ENCODE assay signal across 24 cellular contexts in the genomic region with DNA sequence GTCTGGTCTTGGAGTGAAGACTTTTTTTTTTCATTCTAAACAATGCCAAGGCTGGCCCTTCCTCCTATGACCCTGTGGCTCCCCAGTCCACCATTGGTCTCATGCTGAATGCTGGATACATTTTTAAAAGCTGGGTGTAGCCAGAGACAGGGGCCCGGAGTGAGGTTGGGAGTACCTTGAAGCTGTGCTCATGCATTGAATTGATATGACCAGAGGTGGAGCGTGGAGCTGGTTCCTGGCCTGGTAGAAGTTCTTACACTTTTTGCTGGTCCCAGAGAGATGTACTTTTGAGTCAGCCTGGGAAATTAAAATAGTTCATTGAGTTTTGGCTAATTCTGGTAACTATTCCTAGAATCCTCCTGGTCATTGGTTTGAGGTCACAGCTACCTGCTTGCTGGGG.
DNase-seq lines count a peak whose midpoint lies in the region; ATAC-seq and TF ChIP-seq lines count a peak whose summit lies in the region.
"Had no signal": no experiment of that assay in that cellular context is flagged by ENCODE, and none has a peak within 500 bp of the region (broad histone marks: within the 10 kb centered on the region; RNA-seq: fewer than 3 reads in every experiment).

No MANE protein-coding gene starts in this region.

- no peaks in the 10 kb centered on the region for H3K27me3 Mint-ChIP-seq in activated CD8-positive, alpha-beta memory T cell treated with anti-CD3 and anti-CD28 coated beads, Interleukin-2, amount 10 ng/mL, durations not matched to agents 7 days and 5 days
- H3K27me3 Mint-ChIP-seq: activated CD4-positive, alpha-beta memory T cell treated with anti-CD3 and anti-CD28 coated beads, Interleukin-2, amount 10 ng/mL, durations not matched to agents 7 days and 5 days; brain; IgD-negative memory B cell had no signal

- H3K36me3 ChIP-seq in esophagus squamous epithelium (no peaks in the 10 kb centered on the region), spleen (peaks cover 0 to 21% (median 3%) of the 10 kb centered on the region in 6 donors)

- TF ChIP-seq CTCF in astrocyte of the spinal cord (IDR thresholded peaks at IDR 0.05; ENCODE audit: low read depth, low read length) (peak; percentile 0), esophagus squamous epithelium (IDR thresholded peaks at IDR 0.05) (peak in 1 of 6 experiments; percentile 23), spleen (IDR thresholded peaks at IDR 0.05 in 8 of 11, conservative IDR thresholded peaks at IDR 0.05 in 3 of 11) (no peak)

- 82 to 94% methylated on average over 2 of the region's 2 CpGs for WGBS in esophagus squamous epithelium, 2 donors
- 95 to 100% (median 100%) methylated on average over 2 of the region's 2 CpGs for WGBS in spleen, 5 donors

- H3K27ac Mint-ChIP-seq in activated CD8-positive, alpha-beta memory T cell treated with anti-CD3 and anti-CD28 coated beads, Interleukin-2, amount 10 ng/mL, durations not matched to agents 7 days and 5 days, result no peak overlapping the region
- H3K27ac Mint-ChIP-seq: activated CD4-positive, alpha-beta memory T cell treated with anti-CD3 and anti-CD28 coated beads, Interleukin-2, amount 10 ng/mL, durations not matched to agents 7 days and 5 days had no signal

- peak; percentile 53 for DNase-seq in activated CD8-positive, alpha-beta memory T cell treated with anti-CD3 and anti-CD28 coated beads, Interleukin-2, amount 10 ng/mL, durations not matched to agents 7 days and 5 days
- no peak for DNase-seq in activated CD8-positive, alpha-beta memory T cell treated with anti-CD3 and anti-CD28 coated beads, Interleukin-2, amount 50 U/mL, for 4 hours
- DNase-seq in astrocyte of the spinal cord (ENCODE audit: low read depth, low spot score) (no peak), esophagus squamous epithelium (lab: John Stamatoyannopoulos, UW) (no peak), spleen (peak; percentile 13), H4 (ENCODE audit: low spot score) (no peak), Ammon's horn (ENCODE audit: low spot score) (no peak)
- DNase-seq: 8988T; activated CD4-positive, alpha-beta memory T cell treated with anti-CD3 and anti-CD28 coated beads, Interleukin-2, amount 10 ng/mL, durations not matched to agents 7 days and 5 days; foreskin melanocyte; GOT3; heart right ventricle; left cardiac atrium; mesenchymal stem cell; NCI-H1417; NCI-H2081; NCI-H226; nucleus accumbens; psoas muscle; stimulated activated naive CD4-positive, alpha-beta T cell treated with Interleukin-2 at 50 U/mL for 16 hours; T-helper 1 cell had no signal

- no peaks in the 10 kb centered on the region for H3K9me3 Mint-ChIP-seq in activated CD8-positive, alpha-beta memory T cell treated with anti-CD3 and anti-CD28 coated beads, Interleukin-2, amount 10 ng/mL, durations not matched to agents 7 days and 5 days (ENCODE audit: low read depth)
- H3K9me3 Mint-ChIP-seq: activated CD4-positive, alpha-beta memory T cell treated with anti-CD3 and anti-CD28 coated beads, Interleukin-2, amount 10 ng/mL, durations not matched to agents 7 days and 5 days; IgD-negative memory B cell had no signal

- H3K27ac ChIP-seq in esophagus squamous epithelium, result peak overlapping the region; percentile 89 to 96 (median 95)
- no peak overlapping the region for H3K27ac ChIP-seq in spleen
- H3K27ac ChIP-seq: psoas muscle had no signal

- H3K9me3 ChIP-seq in esophagus squamous epithelium (no peaks in the 10 kb centered on the region), spleen (no peaks in the 10 kb centered on the region)
- H3K9me3 ChIP-seq: heart right ventricle, psoas muscle had no signal

- in situ Hi-C loops in astrocyte of the spinal cord (cut with HindIII; ENCODE audit: low sequenced_read_pairs), result no loop called here

- intact Hi-C loops in esophagus squamous epithelium (cut with DNase I), result no loop called here
- intact Hi-C loops in spleen (cut with DNase I; ENCODE audit: low total_unique reads), result no loop called here

- no peak for ATAC-seq in activated CD8-positive, alpha-beta memory T cell treated with anti-CD3 and anti-CD28 coated beads, Interleukin-2, amount 10 ng/mL, durations not matched to agents 7 days and 5 days
- no peak for ATAC-seq in HG03521 (IDR thresholded peaks at IDR 0.05; ENCODE audit: unreplicated experiment)
- ATAC-seq: heart right ventricle, left cardiac atrium, psoas muscle had no signal

- peaks cover 74% of the 10 kb centered on the region for H3K4me1 Mint-ChIP-seq in activated CD8-positive, alpha-beta memory T cell treated with anti-CD3 and anti-CD28 coated beads, Interleukin-2, amount 10 ng/mL, durations not matched to agents 7 days and 5 days

- no peaks in the 10 kb centered on the region for H3K27me3 ChIP-seq in esophagus squamous epithelium
- H3K27me3 ChIP-seq in spleen (replicated peaks in 1 of 7), result no peaks in the 10 kb centered on the region
- H3K27me3 ChIP-seq: heart right ventricle had no signal

- H3K4me3 ChIP-seq in astrocyte of the spinal cord (ENCODE audit: low read depth, low read length) (no peak overlapping the region), esophagus squamous epithelium (no peak overlapping the region), spleen (no peak overlapping the region)
- H3K4me3 ChIP-seq: heart right ventricle, psoas muscle had no signal

- H3K36me3 Mint-ChIP-seq in activated CD8-positive, alpha-beta memory T cell treated with anti-CD3 and anti-CD28 coated beads, Interleukin-2, amount 10 ng/mL, durations not matched to agents 7 days and 5 days, result peaks cover 16% of the 10 kb centered on the region

- no peak overlapping the region for H3K4me3 Mint-ChIP-seq in activated CD8-positive, alpha-beta memory T cell treated with anti-CD3 and anti-CD28 coated beads, Interleukin-2, amount 10 ng/mL, durations not matched to agents 7 days and 5 days
- H3K4me3 Mint-ChIP-seq: activated CD4-positive, alpha-beta memory T cell treated with anti-CD3 and anti-CD28 coated beads, Interleukin-2, amount 10 ng/mL, durations not matched to agents 7 days and 5 days; brain; IgD-negative memory B cell had no signal

- CTCF ChIA-PET in activated CD8-positive, alpha-beta memory T cell treated with anti-CD3 and anti-CD28 coated beads, Interleukin-2, amount 10 ng/mL, durations not matched to agents 7 days and 5 days (lab: Charles Lee), result interaction anchor here (0.8 to 4.8 kb wide), 8 partner anchors 12 to 124 kb away, joined by 3 to 18 read pairs (median 4); no protein-coding TSS in a partner anchor

- no peak for TF ChIP-seq POLR2A in esophagus squamous epithelium (IDR thresholded peaks at IDR 0.05)
- no peak for TF ChIP-seq POLR2A in spleen (IDR thresholded peaks at IDR 0.05)

- H3K4me1 ChIP-seq in esophagus squamous epithelium, result peaks cover 58 to 100% (median 65%) of the 10 kb centered on the region in 3 donors
- peaks cover 9 to 85% (median 41%) of the 10 kb centered on the region in 6 donors for H3K4me1 ChIP-seq in spleen
- H3K4me1 ChIP-seq: psoas muscle had no signal

Comparison
In these comparisons a context has a peak if more than half of its experiments do, and no peak if none do; other contexts are left out.
1. DNase-seq: peak in activated CD8-positive, alpha-beta memory T cell treated with anti-CD3 and anti-CD28 coated beads, Interleukin-2, amount 10 ng/mL, durations not matched to agents 7 days and 5 days (single experiment) and spleen (single experiment); none in activated CD8-positive, alpha-beta memory T cell treated with anti-CD3 and anti-CD28 coated beads, Interleukin-2, amount 50 U/mL, for 4 hours (single experiment), astrocyte of the spinal cord (single experiment), esophagus squamous epithelium (single experiment), H4 (single experiment) and Ammon's horn (single experiment).
2. H3K27ac ChIP-seq: peak in esophagus squamous epithelium (4 of 4); none in spleen (0 of 8).